In genomic region chr3:94292151-94292550, GRCh38 we compare ENCODE assay signal across 1 cellular context.
A peak's percentile ranks its signal among the peaks of the same experiment; 100 is the strongest.
TF ChIP-seq lines count a peak whose summit lies in the region.

No MANE protein-coding gene starts in this region.

TF ChIP-seq in HEK293, 187 proteins besides CTCF, POLR2A, EP300 and RAD21 (continued from another document and continues in another):
- TF ChIP-seq ZBTB26 (tag by site-specific recombination; optimal IDR thresholded peaks at IDR 0.05) = no peak
- no peak for TF ChIP-seq ZNF10 (tag by site-specific recombination; IDR thresholded peaks at IDR 0.05)
- peak; percentile 16; the same call in 1 of the 2 replicates for TF ChIP-seq ZNF366 (tag by site-specific recombination; conservative IDR thresholded peaks at IDR 0.05)
- TF ChIP-seq TCF7L2 (IDR thresholded peaks at IDR 0.05; ENCODE audit: borderline replicate concordance, low read depth, low read length) = no peak
- TF ChIP-seq HIC1 (tag by site-specific recombination; IDR thresholded peaks at IDR 0.05) = peak; percentile 44; the same call in 1 of the 2 replicates
- no peak for TF ChIP-seq KLF17 (tag by site-specific recombination; IDR thresholded peaks at IDR 0.05)
- TF ChIP-seq TSHZ1 (tag by site-specific recombination; IDR thresholded peaks at IDR 0.05; ENCODE audit: borderline replicate concordance) = no peak
- no peak for TF ChIP-seq ZNF692 (tag by site-specific recombination; IDR thresholded peaks at IDR 0.05)
- 0 out of 2 replicates have a peak, but pooled peaks have one; percentile 38 for TF ChIP-seq PRDM10 (tag by site-specific recombination; IDR thresholded peaks at IDR 0.05)
- TF ChIP-seq EGR2 (tag by site-specific recombination; IDR thresholded peaks at IDR 0.05; ENCODE audit: low read depth) = no peak
- no peak for TF ChIP-seq ZNF560 (tag by site-specific recombination; IDR thresholded peaks at IDR 0.05; ENCODE audit: borderline replicate concordance)
- TF ChIP-seq ZXDB (tag by site-specific recombination; IDR thresholded peaks at IDR 0.05) = peak; percentile 53; the same call in 1 of the 2 replicates
- TF ChIP-seq PRDM6 (tag by site-specific recombination; IDR thresholded peaks at IDR 0.05) = peak; percentile 29; the same call in 1 of the 2 replicates
- no peak for TF ChIP-seq ZNF157 (tag by site-specific recombination; IDR thresholded peaks at IDR 0.05)
- TF ChIP-seq ZNF404 (tag by site-specific recombination; IDR thresholded peaks at IDR 0.05) = no peak
- TF ChIP-seq IKZF3 (tag by site-specific recombination; IDR thresholded peaks at IDR 0.05) = no peak
- TF ChIP-seq ZNF26 (tag by site-specific recombination; IDR thresholded peaks at IDR 0.05) = no peak
- 0 out of 2 replicates have a peak, but pooled peaks have one; percentile 44 for TF ChIP-seq ZEB2 (tag by site-specific recombination; IDR thresholded peaks at IDR 0.05)
- 0 out of 2 replicates have a peak, but pooled peaks have one; percentile 26 for TF ChIP-seq OSR2 (tag by site-specific recombination; IDR thresholded peaks at IDR 0.05)
- no peak for TF ChIP-seq ZNF645 (tag by site-specific recombination; IDR thresholded peaks at IDR 0.05)
- TF ChIP-seq ZIC2 (tag by site-specific recombination; IDR thresholded peaks at IDR 0.05) = no peak
- TF ChIP-seq ZFP41 (tag by site-specific recombination; IDR thresholded peaks at IDR 0.05; ENCODE audit: borderline replicate concordance) = no peak
- no peak for TF ChIP-seq GLI2 (tag by site-specific recombination; IDR thresholded peaks at IDR 0.05; ENCODE audit: borderline replicate concordance, low read depth)
- peak; percentile 38; the same call in 1 of the 2 replicates for TF ChIP-seq SP7 (tag by site-specific recombination; IDR thresholded peaks at IDR 0.05)
- no peak for TF ChIP-seq KLF10 (tag by site-specific recombination; IDR thresholded peaks at IDR 0.05)
- no peak for TF ChIP-seq ZNF701 (tag by site-specific recombination; IDR thresholded peaks at IDR 0.05)
- no peak for TF ChIP-seq ZNF169 (tag by site-specific recombination; IDR thresholded peaks at IDR 0.05)
- no peak for TF ChIP-seq ZNF37A (tag by site-specific recombination; IDR thresholded peaks at IDR 0.05)
- TF ChIP-seq PRDM4 (tag by site-specific recombination; IDR thresholded peaks at IDR 0.05) = 0 out of 2 replicates have a peak, but pooled peaks have one; percentile 23
- TF ChIP-seq ZNF623 (tag by site-specific recombination; IDR thresholded peaks at IDR 0.05) = no peak
- no peak for TF ChIP-seq ZSCAN4 (tag by site-specific recombination; IDR thresholded peaks at IDR 0.05)
